31 cellular contexts compared by ENCODE assay signal in the genomic region with DNA sequence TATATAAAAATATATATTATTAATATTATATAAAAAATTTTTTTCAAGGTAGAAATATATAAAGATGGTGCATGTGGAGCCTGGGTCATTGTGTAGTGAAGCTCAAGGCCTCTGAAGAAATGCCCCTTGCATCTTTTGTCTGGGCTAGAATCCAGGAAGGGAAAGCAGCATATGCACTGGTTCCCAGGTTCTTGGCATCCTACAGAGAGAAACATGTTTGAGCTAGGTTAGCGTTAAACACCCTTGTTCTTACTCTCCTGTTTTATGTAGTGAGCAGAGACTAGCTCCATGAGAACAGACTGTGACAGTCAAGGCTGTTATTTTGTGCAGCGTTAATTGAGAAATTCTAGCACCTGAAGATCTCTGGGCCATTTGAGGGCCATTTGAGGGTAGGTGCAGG.
"Had no signal": no experiment of that assay in that cellular context is flagged by ENCODE, and none has a peak within 500 bp of the region (broad histone marks: within the 10 kb centered on the region; RNA-seq: fewer than 3 reads in every experiment).

No MANE protein-coding gene starts in this region.

- H3K27me3 ChIP-seq: left lung, pancreas, stomach, testis, thyroid gland, transverse colon, upper lobe of left lung, vagina had no signal

- H3K4me3 ChIP-seq: left lung, lower lobe of right lung, pancreas, prostate gland, skin epidermis, stomach, testis, thyroid gland, transverse colon, upper lobe of left lung, vagina had no signal

- ATAC-seq: left colon; left lung; lower lobe of right lung; natural killer cell; pancreas; right cardiac atrium; sciatic nerve; stimulated activated naive B cell treated with anti-CD40 and anti-IgM and Interleukin-4, amounts not matched to agents 10 μg/mL and 1 μg/mL and 100 μg/mL, for 72 hours; stimulated activated naive CD8-positive, alpha-beta T cell treated with anti-CD3 and anti-CD28 coated beads, Interleukin-15, Interleukin-2, amounts not matched to agents 100 U/mL and 50 U/mL, for 24 hours had no signal

- H3K36me3 ChIP-seq: left lung, lower lobe of right lung, pancreas, prostate gland, stomach, thyroid gland, transverse colon, upper lobe of left lung, vagina had no signal

- FAIRE-seq: islet of Langerhans, kidney, pancreas had no signal

- H3K27ac ChIP-seq: left lung, lower lobe of right lung, pancreas, prostate gland, skin epidermis, stomach, testis, thyroid gland, transverse colon, upper lobe of left lung, vagina had no signal

- H3K4me1 ChIP-seq: left lung, lower lobe of right lung, pancreas, prostate gland, stomach, testis, thyroid gland, transverse colon, upper lobe of left lung, vagina had no signal

- H3K9me3 ChIP-seq: left lung, lower lobe of right lung, pancreas, prostate gland, testis, thyroid gland, transverse colon, upper lobe of left lung, vagina had no signal

- DNase-seq: hypothalamus; immature natural killer cell; kidney; left colon; left lung; lower lobe of right lung; mammary epithelial cell; mesenchymal stem cell; naive B cell; natural killer cell; nucleus accumbens; posterior cingulate gyrus; retina; right cardiac atrium; stimulated activated CD4-positive, alpha-beta T cell treated with anti-CD3 and anti-CD28 coated beads, Interleukin-12 subunit alpha, Interleukin-12 subunit beta, amount 100 ng/mL, for 4 hours; stimulated activated CD4-positive, alpha-beta T cell treated with anti-CD3 and anti-CD28 coated beads, Interleukin-15, amount 100 ng/mL, for 24 hours; stimulated activated CD4-positive, alpha-beta T cell treated with anti-CD3 and anti-CD28 coated beads, Interleukin-2, amount 100 ng/mL, for 24 hours; stimulated activated CD4-positive, alpha-beta T cell treated with anti-CD3 and anti-CD28 coated beads, Interleukin-4, amount 100 ng/mL, for 1 hour; stimulated activated naive B cell treated with anti-CD40 and anti-IgM and Interleukin-4, amounts not matched to agents 10 μg/mL and 1 μg/mL and 100 μg/mL, for 72 hours; stimulated activated naive CD8-positive, alpha-beta T cell treated with anti-CD3 and anti-CD28 coated beads, Interleukin-15, Interleukin-2, amounts not matched to agents 100 U/mL and 50 U/mL, for 24 hours; stomach; testis; thyroid gland; transverse colon; upper lobe of left lung had no signal
